In the genomic region with DNA sequence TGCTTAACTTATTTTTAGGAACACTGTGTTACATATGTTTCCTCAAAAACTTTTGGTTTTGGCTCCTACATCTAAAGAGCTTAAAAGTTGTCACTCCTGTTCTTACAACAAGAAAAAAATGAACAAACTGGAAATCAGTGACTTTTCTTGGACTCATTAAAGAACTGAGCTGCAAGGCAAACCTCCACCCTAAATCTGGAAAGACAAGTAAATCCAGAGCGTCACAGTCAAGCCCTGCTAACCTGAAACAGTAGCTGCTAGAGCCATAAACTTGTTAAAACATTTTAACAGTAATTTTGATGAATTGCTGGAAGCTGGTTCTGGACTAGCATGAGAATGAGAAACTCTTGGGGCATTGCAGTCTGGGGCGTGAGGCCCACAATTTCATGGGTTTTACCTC, we compare ENCODE assay signal across 25 cellular contexts.
"Had no signal": no experiment of that assay in that cellular context is flagged by ENCODE, and none has a peak within 500 bp of the region (broad histone marks: within the 10 kb centered on the region; RNA-seq: fewer than 3 reads in every experiment).

No MANE protein-coding gene starts in this region.

- H3K79me2 ChIP-seq: parathyroid adenoma had no signal

- H3K9ac ChIP-seq: parathyroid adenoma had no signal

- H3K36me3 ChIP-seq: colonic mucosa, gastrocnemius medialis, heart right ventricle, left lung, neutrophil, right lobe of liver, suprapubic skin, thyroid gland, upper lobe of left lung had no signal

- H3K4me3 ChIP-seq: colonic mucosa, gastrocnemius medialis, heart right ventricle, left lung, mucosa of descending colon, right lobe of liver, suprapubic skin, thyroid gland, upper lobe of left lung had no signal

- H3K27ac ChIP-seq: colonic mucosa, gastrocnemius medialis, heart right ventricle, left lung, neutrophil, parathyroid adenoma, right lobe of liver, suprapubic skin, thyroid gland, upper lobe of left lung had no signal

- H3K4me1 ChIP-seq: colonic mucosa, gastrocnemius medialis, heart right ventricle, left lung, right lobe of liver, suprapubic skin, thyroid gland, upper lobe of left lung had no signal

- DNase-seq: colonic mucosa; effector CD8-positive, alpha-beta T cell; endodermal cell; foreskin fibroblast; gastrocnemius medialis; heart right ventricle; hippocampal formation; immature natural killer cell; islet precursor cell; left lung; mesenchymal stem cell; mucosa of descending colon; naive B cell; right lobe of liver; small intestine; stimulated activated CD4-positive, alpha-beta T cell treated with anti-CD3 and anti-CD28 coated beads, Interleukin-15, amount 100 ng/mL, for 24 hours; stimulated activated CD4-positive, alpha-beta T cell treated with anti-CD3 and anti-CD28 coated beads, Interleukin-2, amount 100 ng/mL, for 48 hours; stimulated activated naive B cell treated with anti-CD40 and anti-IgM and Interleukin-4, amounts not matched to agents 10 μg/mL and 1 μg/mL and 100 μg/mL, for 72 hours; thyroid gland; upper lobe of left lung had no signal

- FAIRE-seq: small intestine, urothelium cell line had no signal

- H3K9me3 ChIP-seq: colonic mucosa, gastrocnemius medialis, mucosa of descending colon, neutrophil, right lobe of liver, suprapubic skin, thyroid gland had no signal

- H2AFZ ChIP-seq: parathyroid adenoma had no signal

- ATAC-seq: gastrocnemius medialis; heart right ventricle; left lung; mucosa of descending colon; natural killer cell treated with Interleukin-12 subunit alpha and Interleukin-12 subunit beta and Interleukin-15 and Interleukin-18, amount 100 ng/mL, for 72 hours; right lobe of liver; stimulated activated naive B cell treated with anti-CD40 and anti-IgM and Interleukin-4, amounts not matched to agents 10 μg/mL and 1 μg/mL and 100 μg/mL, for 72 hours had no signal

- H3K27me3 ChIP-seq: colonic mucosa, gastrocnemius medialis, heart right ventricle, left lung, neutrophil, right lobe of liver, suprapubic skin, thyroid gland, upper lobe of left lung had no signal
